In the genomic region with DNA sequence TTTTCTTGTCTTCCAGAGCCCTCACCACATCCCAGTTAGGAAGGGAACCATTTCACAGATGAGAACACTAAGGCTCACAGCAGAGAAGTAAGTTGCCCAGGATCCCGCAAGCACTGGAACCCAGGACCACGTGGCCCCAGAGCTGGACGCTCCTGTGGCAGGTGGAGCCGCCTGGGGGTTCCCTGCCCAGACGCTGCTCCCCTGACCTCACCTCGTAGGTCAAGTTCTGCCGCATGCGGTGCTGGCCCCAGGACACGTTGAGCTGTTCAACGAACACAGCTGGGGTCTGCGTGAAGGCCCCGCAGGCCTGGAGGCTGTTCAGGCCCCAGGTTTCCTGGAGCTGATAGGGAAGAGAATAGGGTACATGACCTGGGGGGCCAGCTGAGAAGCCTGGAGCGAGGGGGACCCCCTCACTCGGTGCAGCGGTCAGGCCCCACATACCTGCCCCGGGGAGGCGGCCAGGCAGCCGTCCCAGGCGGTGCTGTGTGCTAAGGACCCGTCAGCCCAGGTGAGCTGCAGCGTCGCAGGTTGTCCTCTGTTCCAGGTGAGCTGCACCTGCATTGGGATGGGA, we compare ENCODE assay signal across 1 cellular context.
TF ChIP-seq lines count a peak whose summit lies in the region.

No MANE protein-coding gene starts in this region.

TF ChIP-seq in HepG2, 621 proteins besides CTCF, POLR2A, EP300 and RAD21:
- TF ChIP-seq RBAK (CRISPR knock-in tag; IDR thresholded peaks at IDR 0.05) (no peak), EEA1 (CRISPR knock-in tag; IDR thresholded peaks at IDR 0.05; ENCODE audit: borderline replicate concordance) (0 out of 2 replicates have a peak, but pooled peaks have one; percentile 4), ZNF34 (CRISPR knock-in tag; IDR thresholded peaks at IDR 0.05; ENCODE audit: borderline replicate concordance) (no peak), ZNF629 (CRISPR knock-in tag; conservative IDR thresholded peaks at IDR 0.05) (peak; percentile 65)
- TF ChIP-seq, protein P1, sequence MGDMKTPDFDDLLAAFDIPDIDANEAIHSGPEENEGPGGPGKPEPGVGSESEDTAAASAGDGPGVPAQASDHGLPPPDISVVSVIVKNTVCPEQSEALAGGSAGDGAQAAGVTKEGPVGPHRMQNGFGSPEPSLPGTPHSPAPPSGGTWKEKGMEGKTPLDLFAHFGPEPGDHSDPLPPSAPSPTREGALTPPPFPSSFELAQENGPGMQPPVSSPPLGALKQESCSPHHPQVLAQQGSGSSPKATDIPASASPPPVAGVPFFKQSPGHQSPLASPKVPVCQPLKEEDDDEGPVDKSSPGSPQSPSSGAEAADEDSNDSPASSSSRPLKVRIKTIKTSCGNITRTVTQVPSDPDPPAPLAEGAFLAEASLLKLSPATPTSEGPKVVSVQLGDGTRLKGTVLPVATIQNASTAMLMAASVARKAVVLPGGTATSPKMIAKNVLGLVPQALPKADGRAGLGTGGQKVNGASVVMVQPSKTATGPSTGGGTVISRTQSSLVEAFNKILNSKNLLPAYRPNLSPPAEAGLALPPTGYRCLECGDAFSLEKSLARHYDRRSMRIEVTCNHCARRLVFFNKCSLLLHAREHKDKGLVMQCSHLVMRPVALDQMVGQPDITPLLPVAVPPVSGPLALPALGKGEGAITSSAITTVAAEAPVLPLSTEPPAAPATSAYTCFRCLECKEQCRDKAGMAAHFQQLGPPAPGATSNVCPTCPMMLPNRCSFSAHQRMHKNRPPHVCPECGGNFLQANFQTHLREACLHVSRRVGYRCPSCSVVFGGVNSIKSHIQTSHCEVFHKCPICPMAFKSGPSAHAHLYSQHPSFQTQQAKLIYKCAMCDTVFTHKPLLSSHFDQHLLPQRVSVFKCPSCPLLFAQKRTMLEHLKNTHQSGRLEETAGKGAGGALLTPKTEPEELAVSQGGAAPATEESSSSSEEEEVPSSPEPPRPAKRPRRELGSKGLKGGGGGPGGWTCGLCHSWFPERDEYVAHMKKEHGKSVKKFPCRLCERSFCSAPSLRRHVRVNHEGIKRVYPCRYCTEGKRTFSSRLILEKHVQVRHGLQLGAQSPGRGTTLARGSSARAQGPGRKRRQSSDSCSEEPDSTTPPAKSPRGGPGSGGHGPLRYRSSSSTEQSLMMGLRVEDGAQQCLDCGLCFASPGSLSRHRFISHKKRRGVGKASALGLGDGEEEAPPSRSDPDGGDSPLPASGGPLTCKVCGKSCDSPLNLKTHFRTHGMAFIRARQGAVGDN (CRISPR knock-in tag; IDR thresholded peaks at IDR 0.05) = 0 out of 2 replicates have a peak, but pooled peaks have one; percentile 7
- TF ChIP-seq, protein P2, sequence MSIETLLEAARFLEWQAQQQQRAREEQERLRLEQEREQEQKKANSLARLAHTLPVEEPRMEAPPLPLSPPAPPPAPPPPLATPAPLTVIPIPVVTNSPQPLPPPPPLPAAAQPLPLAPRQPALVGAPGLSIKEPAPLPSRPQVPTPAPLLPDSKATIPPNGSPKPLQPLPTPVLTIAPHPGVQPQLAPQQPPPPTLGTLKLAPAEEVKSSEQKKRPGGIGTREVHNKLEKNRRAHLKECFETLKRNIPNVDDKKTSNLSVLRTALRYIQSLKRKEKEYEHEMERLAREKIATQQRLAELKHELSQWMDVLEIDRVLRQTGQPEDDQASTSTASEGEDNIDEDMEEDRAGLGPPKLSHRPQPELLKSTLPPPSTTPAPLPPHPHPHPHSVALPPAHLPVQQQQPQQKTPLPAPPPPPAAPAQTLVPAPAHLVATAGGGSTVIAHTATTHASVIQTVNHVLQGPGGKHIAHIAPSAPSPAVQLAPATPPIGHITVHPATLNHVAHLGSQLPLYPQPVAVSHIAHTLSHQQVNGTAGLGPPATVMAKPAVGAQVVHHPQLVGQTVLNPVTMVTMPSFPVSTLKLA (IDR thresholded peaks at IDR 0.05) = peak; percentile 91
